ENCODE assay signal across 8 cellular contexts in genomic region chr1:156499194-156499702, GRCh38. TPM values are rescaled to one million over a fixed set of nuclear protein-coding genes. Genes with fewer than 3 reads are reported as not detected.
A peak's percentile ranks its signal among the peaks of the same experiment; 100 is the strongest.
DNase-seq lines count a peak whose midpoint lies in the region; ATAC-seq and TF ChIP-seq lines count a peak whose summit lies in the region.

No MANE protein-coding gene starts in this region.

- H3K27me3 ChIP-seq in DOHH2 (ENCODE audit: control insufficient read depth, low read length) (no peaks in the 10 kb centered on the region), OCI-LY3 (ENCODE audit: low read depth, low read length) (no peaks in the 10 kb centered on the region), endodermal cell (ENCODE audit: control insufficient read depth, insufficient read depth, low read length, poor library complexity, severe bottlenecking) (no peaks in the 10 kb centered on the region), osteoblast (ENCODE audit: insufficient read depth, low read length) (no peaks in the 10 kb centered on the region)

- TF ChIP-seq CTCF in DOHH2 (IDR thresholded peaks at IDR 0.05; ENCODE audit: low read depth, low read length, poor library complexity, severe bottlenecking) (no peak), OCI-LY3 (IDR thresholded peaks at IDR 0.05; ENCODE audit: low read depth, low read length) (no peak), endodermal cell (conservative IDR thresholded peaks at IDR 0.05) (no peak), osteoblast (IDR thresholded peaks at IDR 0.05; ENCODE audit: extremely low read depth, low read depth, low read length) (no peak)

- H3K27me3 Mint-ChIP-seq in endodermal cell (ENCODE audit: insufficient read depth) = no peaks in the 10 kb centered on the region

- no peaks in the 10 kb centered on the region for H3K9me2 ChIP-seq in DOHH2 (replicated peaks; ENCODE audit: control insufficient read depth, low read length)

- H3K36me3 ChIP-seq in DOHH2 (ENCODE audit: control insufficient read depth, low read length) (peaks cover 67% of the 10 kb centered on the region), OCI-LY3 (replicated peaks; ENCODE audit: low read depth, low read length) (peaks cover 11% of the 10 kb centered on the region), endodermal cell (ENCODE audit: control insufficient read depth, insufficient read depth, low read length) (no peaks in the 10 kb centered on the region), osteoblast (ENCODE audit: insufficient read depth, low read length) (peaks cover 6% of the 10 kb centered on the region)

- H3K36me3 Mint-ChIP-seq in endodermal cell (ENCODE audit: low read depth) = no peaks in the 10 kb centered on the region

- WGBS in endodermal cell (ENCODE audit: insufficient coverage in 1 of 2, insufficient read length in 1 of 2), 2 experiments = 0 to 4% methylated on average over 6 to 10 of the region's 10 CpGs

- H3K9me3 Mint-ChIP-seq in endodermal cell = peaks cover 2% of the 10 kb centered on the region

- peak overlapping the region; percentile 82 for H3K4me3 Mint-ChIP-seq in endodermal cell

- H3K4me1 ChIP-seq in DOHH2 (ENCODE audit: control insufficient read depth, low read length) = peaks cover 76% of the 10 kb centered on the region
- H3K4me1 ChIP-seq in OCI-LY3 (ENCODE audit: low read length) = peaks cover 74% of the 10 kb centered on the region
- peaks cover 11% of the 10 kb centered on the region for H3K4me1 ChIP-seq in endodermal cell (ENCODE audit: control insufficient read depth, insufficient read depth, low read length)
- H3K4me1 ChIP-seq in osteoblast (ENCODE audit: insufficient read depth, low read length) = peaks cover 62% of the 10 kb centered on the region

- DNase-seq in endodermal cell = peak; percentile 81
- DNase-seq in osteoblast (ENCODE audit: insufficient read length, low spot score, missing footprints) = peak; percentile 83
- DNase-seq in HuH-7.5 (ENCODE audit: low spot score) = no peak
- no peak for DNase-seq in MV-4-11 (lab: John Stamatoyannopoulos, UW)

- peak overlapping the region; percentile 97 for H3K9ac ChIP-seq in OCI-LY3 (ENCODE audit: low read length)
- H3K9ac ChIP-seq in endodermal cell (ENCODE audit: extremely low read depth, low read length, poor library complexity, severe bottlenecking) = peak overlapping the region; percentile 22

- H3K4me1 Mint-ChIP-seq in endodermal cell = peaks cover 29% of the 10 kb centered on the region

- H3K9me3 ChIP-seq in DOHH2 (ENCODE audit: control insufficient read depth, insufficient read depth, low read length) (no peaks in the 10 kb centered on the region), OCI-LY3 (ENCODE audit: insufficient read depth, low read length) (no peaks in the 10 kb centered on the region), endodermal cell (ENCODE audit: control insufficient read depth, low read length) (no peaks in the 10 kb centered on the region), osteoblast (ENCODE audit: low read depth, low read length) (no peaks in the 10 kb centered on the region)

- peak overlapping the region; percentile 97 for H3K27ac ChIP-seq in DOHH2 (ENCODE audit: low read depth, low read length)
- H3K27ac ChIP-seq in OCI-LY3 (ENCODE audit: low read length) = no peak overlapping the region; the same call in 1 of the 2 replicates
- H3K27ac ChIP-seq in endodermal cell (ENCODE audit: low read depth, low read length) = no peak overlapping the region
- H3K27ac ChIP-seq in osteoblast (ENCODE audit: low read depth, low read length) = peak overlapping the region; percentile 77

- H4K20me1 ChIP-seq in DOHH2 (ENCODE audit: control insufficient read depth, insufficient read depth, low read depth, low read length) = 0 out of 2 replicates have a peak, but pooled peaks cover 4% of the 10 kb centered on the region
- peaks cover 54% of the 10 kb centered on the region for H4K20me1 ChIP-seq in OCI-LY3 (ENCODE audit: insufficient read depth, low read length)
- peaks cover 54% of the 10 kb centered on the region for H4K20me1 ChIP-seq in osteoblast (ENCODE audit: insufficient read depth, low read length)

- ATAC-seq in GM18520 (IDR thresholded peaks at IDR 0.05; ENCODE audit: unreplicated experiment) (no peak), HG02571 (IDR thresholded peaks at IDR 0.05; ENCODE audit: unreplicated experiment) (no peak)

- H2AFZ ChIP-seq in OCI-LY3 (ENCODE audit: low read depth, low read length) (no peak overlapping the region), osteoblast (ENCODE audit: low read length) (no peak overlapping the region)

- H3K4me2 ChIP-seq in DOHH2 (ENCODE audit: low read length) (peak overlapping the region; percentile 94), OCI-LY3 (ENCODE audit: low read length) (peak overlapping the region; percentile 89), osteoblast (ENCODE audit: insufficient read depth, low read length) (peak overlapping the region; percentile 92)

- H3K27ac Mint-ChIP-seq in endodermal cell = no peak overlapping the region

- peaks cover 72% of the 10 kb centered on the region for H3K79me2 ChIP-seq in DOHH2 (ENCODE audit: control insufficient read depth, low read length)
- H3K79me2 ChIP-seq in OCI-LY3 (ENCODE audit: low read length) = peaks cover 63% of the 10 kb centered on the region
- H3K79me2 ChIP-seq in osteoblast (ENCODE audit: insufficient read depth, low read length) = peaks cover 64% of the 10 kb centered on the region

- H3K4me3 ChIP-seq in DOHH2 (ENCODE audit: low read length) (peak overlapping the region; percentile 87), OCI-LY3 (ENCODE audit: low read length) (peak overlapping the region; percentile 98), endodermal cell (ENCODE audit: low read length) (peak overlapping the region; percentile 91), osteoblast (ENCODE audit: insufficient read depth, low read length) (peak overlapping the region; percentile 98)

- peaks cover 18% of the 10 kb centered on the region for H3F3A ChIP-seq in DOHH2 (ENCODE audit: control insufficient read depth, insufficient read depth)

RNA-seq across cellular contexts. Expression of gene MEF2D, which starts 1.3 kb away (rescaled TPM):
- total RNA-seq in endodermal cell (10 to 100 TPM; 10.5 to 12.8 TPM), osteoblast (12.4 and 14.1 TPM in 2 replicates)
- 11.5 TPM for polyA plus RNA-seq in endodermal cell (2013, experiment 1 of 2)
- polyA plus RNA-seq in endodermal cell (2013, experiment 2 of 2) = 11.3 TPM

Comparison
In these comparisons a context has a peak if more than half of its experiments do, and no peak if none do; other contexts are left out.
1. H3K27ac ChIP-seq: peak in DOHH2 (single experiment) and osteoblast (single experiment); none in OCI-LY3 (single experiment) and endodermal cell (single experiment).
2. DNase-seq: peak in endodermal cell (single experiment) and osteoblast (single experiment); none in HuH-7.5 (single experiment) and MV-4-11 (single experiment).
3. Peak in every context shown above with its lines, with median percentiles within 50 percentile points of each other: H3K4me2 ChIP-seq and H3K4me3 ChIP-seq.